8 cellular contexts compared by ENCODE assay signal in the genomic region with DNA sequence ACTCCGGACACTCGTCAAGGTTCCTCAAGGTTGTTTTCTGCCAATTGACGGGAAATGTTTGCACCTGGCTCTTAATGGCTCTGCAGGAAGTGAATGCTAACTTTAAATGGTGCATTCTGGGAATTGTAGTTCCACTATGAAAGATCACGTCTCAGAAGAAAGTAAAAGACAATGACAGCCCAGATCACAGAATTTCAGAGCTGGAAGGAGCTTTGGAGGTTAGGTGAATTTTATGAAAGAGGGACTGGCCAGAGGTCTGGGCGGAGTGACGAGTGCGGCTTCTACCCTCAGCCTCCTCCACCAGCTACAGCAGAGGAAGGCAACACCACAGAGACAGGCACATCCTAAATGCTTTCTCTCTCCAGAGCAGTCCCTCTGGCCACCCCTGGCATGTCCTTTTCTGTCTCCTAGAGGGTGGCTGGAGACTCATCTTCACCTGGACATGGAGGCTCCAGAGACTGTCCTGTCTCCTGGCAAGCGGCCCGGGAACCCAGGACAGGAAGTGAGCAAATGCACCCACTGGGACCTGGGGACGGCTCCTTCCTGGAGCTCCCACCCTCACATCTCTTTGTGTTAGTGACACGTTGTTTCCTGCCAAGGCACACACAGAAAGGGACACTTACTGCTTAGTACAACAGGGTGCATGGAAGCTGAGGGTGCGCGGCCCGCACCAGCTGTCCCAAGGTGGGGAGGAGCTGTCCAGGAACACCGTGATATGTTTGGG. TPM values are rescaled to one million over a fixed set of nuclear protein-coding genes. Genes with fewer than 3 reads are reported as not detected.
DNase-seq lines count a peak whose midpoint lies in the region; ATAC-seq, FAIRE-seq and TF ChIP-seq lines count a peak whose summit lies in the region.

No MANE protein-coding gene starts in this region.

- H3K4me3 ChIP-seq in A673 (ENCODE audit: low read depth, low read length, poor library complexity, severe bottlenecking), result peak overlapping the region; percentile 15
- H3K4me3 ChIP-seq in bronchial epithelial cell (ENCODE audit: low read depth, low read length), result no peak overlapping the region
- H3K4me3 ChIP-seq in mononuclear cell (ENCODE audit: low read length), result peak overlapping the region; percentile 18
- peak overlapping the region in 1 of 2 donors; percentile 19 for H3K4me3 ChIP-seq in tibial artery

- no peak for FAIRE-seq in bronchial epithelial cell (lab: Jason Lieb, UNC)

- H3K27me3 ChIP-seq in A673 (replicated peaks; ENCODE audit: insufficient read depth, low read depth, low read length, poor library complexity), result no peaks in the 10 kb centered on the region
- H3K27me3 ChIP-seq in bronchial epithelial cell (ENCODE audit: control insufficient read depth, insufficient read depth, low read length), result no peaks in the 10 kb centered on the region
- H3K27me3 ChIP-seq in mononuclear cell (ENCODE audit: insufficient read depth, low read length), result no peaks in the 10 kb centered on the region
- H3K27me3 ChIP-seq in tibial artery, result no peaks in the 10 kb centered on the region

- no peaks in the 10 kb centered on the region for H3K9me3 ChIP-seq in A673 (ENCODE audit: low read depth, low read length, poor library complexity, severe bottlenecking)
- H3K9me3 ChIP-seq in mononuclear cell (ENCODE audit: low read depth, low read length), result no peaks in the 10 kb centered on the region
- H3K9me3 ChIP-seq in tibial artery, result no peaks in the 10 kb centered on the region

- DNase-seq in A673 (ENCODE audit: low spot score), result peak; percentile 73
- DNase-seq in GM19238 (ENCODE audit: insufficient read length, low spot score), result peak; percentile 31
- DNase-seq in NCI-H69 (lab: John Stamatoyannopoulos, UW), result peak; percentile 72
- DNase-seq in bronchial epithelial cell (ENCODE audit: low read depth), result peak; percentile 39
- DNase-seq in tibial artery, result no peak
- DNase-seq in OCI-M1 (lab: John Stamatoyannopoulos, UW), result no peak

- TF ChIP-seq CTCF in A673 (conservative IDR thresholded peaks at IDR 0.05; ENCODE audit: low read depth, low read length) (no peak), bronchial epithelial cell (IDR thresholded peaks at IDR 0.05; ENCODE audit: insufficient read depth, low read length, severe bottlenecking) (no peak), tibial artery (IDR thresholded peaks at IDR 0.05) (no peak)

- no TSS peak for BruUV-seq in A673 (replicated peaks; lab: Mats Ljungman, UMichigan)

- intact Hi-C loops in A673 (cut with micrococcal nuclease; ENCODE audit: unreplicated experiment) (no loop called here), tibial artery (cut with DNase I; ENCODE audit: low total_unique reads) (no loop called here)

- peak overlapping the region; percentile 39 for H3K27ac ChIP-seq in A673 (ENCODE audit: low read depth, low read length, poor library complexity, severe bottlenecking)
- no peak overlapping the region for H3K27ac ChIP-seq in tibial artery

- H3K36me3 ChIP-seq in A673 (ENCODE audit: insufficient read depth, low read length, poor library complexity, severe bottlenecking), result peaks cover 5% of the 10 kb centered on the region
- peaks cover 6% of the 10 kb centered on the region for H3K36me3 ChIP-seq in bronchial epithelial cell (ENCODE audit: control insufficient read depth, insufficient read depth, low read length)
- H3K36me3 ChIP-seq in tibial artery, result peaks cover 0 to 12% (median 5%) of the 10 kb centered on the region in 3 donors

- CTCF ChIA-PET in A673 (lab: Charles Lee), result no interaction called here

- peaks cover 34% of the 10 kb centered on the region for H3K4me1 ChIP-seq in A673 (ENCODE audit: insufficient read depth, low read length, poor library complexity, severe bottlenecking)
- H3K4me1 ChIP-seq in mononuclear cell (ENCODE audit: insufficient read depth, low read length), result peaks cover 10% of the 10 kb centered on the region
- peaks cover 0 to 9% (median 2%) of the 10 kb centered on the region in 4 donors for H3K4me1 ChIP-seq in tibial artery

- no peak for ATAC-seq in HG03039 (IDR thresholded peaks at IDR 0.05; ENCODE audit: unreplicated experiment)

- POLR2A ChIA-PET in A673 (lab: Charles Lee; ENCODE audit: low non-redundant PET), result no interaction called here

RNA-seq across cellular contexts. Expression of gene THAP4, which starts 19.4 kb away (rescaled TPM):
- 82.0 and 84.9 TPM in 2 replicates for total RNA-seq in A673 (2021)
- total RNA-seq in bronchial epithelial cell, result 50.2 and 54.8 TPM in 2 replicates
- total RNA-seq in mononuclear cell, result 27.0 TPM

RNA-seq across cellular contexts. Expression of gene ATG4B, which starts 19.9 kb away (rescaled TPM):
- total RNA-seq in A673 (2021) (102 and 122 TPM in 2 replicates), bronchial epithelial cell (51.3 and 66.6 TPM in 2 replicates), mononuclear cell (46.9 TPM)

RNA-seq across cellular contexts. Expression of gene BOK, which starts 59.0 kb away (rescaled TPM):
- total RNA-seq in A673 (2021) (2.7 and 4.0 TPM in 2 replicates), bronchial epithelial cell (18.4 and 19.5 TPM in 2 replicates), mononuclear cell (0.52 TPM)

Comparison
In these comparisons a context has a peak if more than half of its experiments do, and no peak if none do; other contexts are left out.
1. DNase-seq: peak in A673 (single experiment), GM19238 (single experiment), NCI-H69 (single experiment) and bronchial epithelial cell (single experiment); none in tibial artery (0 of 2) and OCI-M1 (single experiment).